ENCODE assay signal across 14 cellular contexts in genomic region chr10:80517416-80518142, GRCh38. TPM values are rescaled to one million over a fixed set of nuclear protein-coding genes. Genes with fewer than 3 reads are reported as not detected.
DNase-seq lines count a peak whose midpoint lies in the region; ATAC-seq lines count a peak whose summit lies in the region.
"Had no signal": no experiment of that assay in that cellular context is flagged by ENCODE, and none has a peak within 500 bp of the region (broad histone marks: within the 10 kb centered on the region; RNA-seq: fewer than 3 reads in every experiment).

No MANE protein-coding gene starts in this region.

- H3K4me3 ChIP-seq in BLaER1 treated with 17β-estradiol and CSF1 and Interleukin-3, amounts not matched to agents 10 nM and 100 nM: peak overlapping the region in 9 of 10 experiments; percentile 17 to 52 (median 36); a peak in 14 of 20 replicates
- H3K4me3 ChIP-seq: ascending aorta had no signal

- no peaks in the 10 kb centered on the region for H3K9me3 ChIP-seq in BLaER1 treated with 17β-estradiol and CSF1 and Interleukin-3, amounts not matched to agents 10 nM and 100 nM (replicated peaks in 1 of 11)
- H3K9me3 ChIP-seq: ascending aorta had no signal

- H3K36me3 ChIP-seq in BLaER1 treated with 17β-estradiol and CSF1 and Interleukin-3, amounts not matched to agents 10 nM and 100 nM: peaks cover 86 to 100% (median 95%) of the 10 kb centered on the region in 11 experiments

- POLR2A ChIA-PET in activated CD4-positive, alpha-beta memory T cell treated with anti-CD3 and anti-CD28 coated beads, Interleukin-2, amount 10 ng/mL, durations not matched to agents 7 days and 5 days (lab: Charles Lee): no interaction called here

- H3K27ac ChIP-seq in BLaER1 treated with 17β-estradiol and CSF1 and Interleukin-3, amounts not matched to agents 10 nM and 100 nM: peak overlapping the region in 10 of 11 experiments; percentile 51 to 81 (median 71); a peak in 19 of 22 replicates
- H3K27ac ChIP-seq: KMS-11 had no signal

- DNase-seq in activated CD4-positive, alpha-beta memory T cell treated with anti-CD3 and anti-CD28 coated beads, Interleukin-2, amount 10 ng/mL, durations not matched to agents 7 days and 5 days: no peak
- DNase-seq in hepatic stellate cell (ENCODE audit: low spot score): peak; percentile 54
- DNase-seq in sciatic nerve (ENCODE audit: low spot score): peak; percentile 54
- no peak for DNase-seq in A172 (ENCODE audit: low spot score)
- DNase-seq in LoVo (ENCODE audit: low spot score): no peak
- DNase-seq in NCI-H1105 (lab: John Stamatoyannopoulos, UW): no peak
- DNase-seq: activated CD8-positive, alpha-beta memory T cell treated with anti-CD3 and anti-CD28 coated beads, Interleukin-2, amount 10 ng/mL, durations not matched to agents 7 days and 5 days; NCI-H187; NCI-H69; stimulated activated CD8-positive, alpha-beta memory T cell treated with anti-CD3 and anti-CD28 coated beads, Interleukin-4, amount 100 ng/mL, for 48 hours had no signal

- peaks cover 21% of the 10 kb centered on the region for H3K4me1 Mint-ChIP-seq in activated CD4-positive, alpha-beta memory T cell treated with anti-CD3 and anti-CD28 coated beads, Interleukin-2, amount 10 ng/mL, durations not matched to agents 7 days and 5 days

- no peaks in the 10 kb centered on the region for H3K27me3 Mint-ChIP-seq in activated CD4-positive, alpha-beta memory T cell treated with anti-CD3 and anti-CD28 coated beads, Interleukin-2, amount 10 ng/mL, durations not matched to agents 7 days and 5 days
- H3K27me3 Mint-ChIP-seq: activated CD8-positive, alpha-beta memory T cell treated with anti-CD3 and anti-CD28 coated beads, Interleukin-2, amount 10 ng/mL, durations not matched to agents 7 days and 5 days had no signal

- H3K27me3 ChIP-seq in BLaER1 treated with 17β-estradiol and CSF1 and Interleukin-3, amounts not matched to agents 10 nM and 100 nM: no peaks in the 10 kb centered on the region
- H3K27me3 ChIP-seq: ascending aorta had no signal

- peak overlapping the region; percentile 91 to 98 (median 94) for H3K4me2 ChIP-seq in BLaER1 treated with 17β-estradiol and CSF1 and Interleukin-3, amounts not matched to agents 10 nM and 100 nM
- H3K4me2 ChIP-seq: KMS-11 had no signal

- H3K9ac ChIP-seq in BLaER1 treated with 17β-estradiol and CSF1 and Interleukin-3, amounts not matched to agents 10 nM and 100 nM: peak overlapping the region; percentile 9 to 71 (median 64); a peak in 20 of 22 replicates
- H3K9ac ChIP-seq: KMS-11 had no signal

- H3K4me1 ChIP-seq in BLaER1 treated with 17β-estradiol and CSF1 and Interleukin-3, amounts not matched to agents 10 nM and 100 nM: peaks cover 99 to 100% (median 100%) of the 10 kb centered on the region in 10 experiments
- H3K4me1 ChIP-seq: ascending aorta had no signal

- peaks cover 49 to 100% (median 90%) of the 10 kb centered on the region in 11 experiments for H4K20me1 ChIP-seq in BLaER1 treated with 17β-estradiol and CSF1 and Interleukin-3, amounts not matched to agents 10 nM and 100 nM

- no peak overlapping the region for H3K4me3 Mint-ChIP-seq in activated CD4-positive, alpha-beta memory T cell treated with anti-CD3 and anti-CD28 coated beads, Interleukin-2, amount 10 ng/mL, durations not matched to agents 7 days and 5 days
- H3K4me3 Mint-ChIP-seq: activated CD8-positive, alpha-beta memory T cell treated with anti-CD3 and anti-CD28 coated beads, Interleukin-2, amount 10 ng/mL, durations not matched to agents 7 days and 5 days had no signal

- H3K9me3 Mint-ChIP-seq in activated CD4-positive, alpha-beta memory T cell treated with anti-CD3 and anti-CD28 coated beads, Interleukin-2, amount 10 ng/mL, durations not matched to agents 7 days and 5 days: no peaks in the 10 kb centered on the region

- intact Hi-C loops in sciatic nerve (cut with DNase I): no loop called here

- peak overlapping the region; percentile 31 for H3K27ac Mint-ChIP-seq in activated CD4-positive, alpha-beta memory T cell treated with anti-CD3 and anti-CD28 coated beads, Interleukin-2, amount 10 ng/mL, durations not matched to agents 7 days and 5 days

- CTCF ChIA-PET in activated CD4-positive, alpha-beta memory T cell treated with anti-CD3 and anti-CD28 coated beads, Interleukin-2, amount 10 ng/mL, durations not matched to agents 7 days and 5 days (lab: Charles Lee): no interaction called here

- peaks cover 63% of the 10 kb centered on the region for H3K36me3 Mint-ChIP-seq in activated CD4-positive, alpha-beta memory T cell treated with anti-CD3 and anti-CD28 coated beads, Interleukin-2, amount 10 ng/mL, durations not matched to agents 7 days and 5 days (ENCODE audit: low read depth)

- ATAC-seq in sciatic nerve (peak; percentile 41), GM18870 (IDR thresholded peaks at IDR 0.05; ENCODE audit: unreplicated experiment) (no peak)

RNA-seq across cellular contexts. Expression of gene SH2D4B, which starts 20.1 kb away (rescaled TPM):
- total RNA-seq in activated CD4-positive, alpha-beta memory T cell treated with anti-CD3 and anti-CD28 coated beads, Interleukin-2, amount 10 ng/mL, durations not matched to agents 7 days and 5 days: under 1 TPM; 0.13 to 0.15 TPM
- 0.18 TPM for total RNA-seq in sciatic nerve
- total RNA-seq in A172 (2014; rRNA removed; shearing (Covaris generic)): 0.07 and 0.53 TPM in 2 replicates
- total RNA-seq: ascending aorta had no signal

Comparison
In these comparisons a context has a peak if more than half of its experiments do, and no peak if none do; other contexts are left out.
1. DNase-seq: peak in hepatic stellate cell (single experiment) and sciatic nerve (single experiment); none in activated CD4-positive, alpha-beta memory T cell treated with anti-CD3 and anti-CD28 coated beads, Interleukin-2, amount 10 ng/mL, durations not matched to agents 7 days and 5 days (single experiment), A172 (single experiment), LoVo (single experiment) and NCI-H1105 (single experiment).